ENCODE assay signal across 1 cellular context in genomic region chr14:88824314-88825077, GRCh38.
TF ChIP-seq lines count a peak whose summit lies in the region.

Gene TTC8 (plus strand): TSS chr14:88824651. CDS start chr14:88824708, 57 bp downstream.

TF ChIP-seq in K562, 482 proteins besides CTCF, POLR2A, EP300 and RAD21 (continued from another document):
- TF ChIP-seq THRAP3 (IDR thresholded peaks at IDR 0.05; ENCODE audit: borderline replicate concordance) = no peak
- TF ChIP-seq MBD1 (CRISPR knock-in tag; IDR thresholded peaks at IDR 0.05) = no peak
- no peak for TF ChIP-seq ZBTB12 (CRISPR knock-in tag; IDR thresholded peaks at IDR 0.05)
- TF ChIP-seq MLLT1 (IDR thresholded peaks at IDR 0.05) = no peak
- no peak for TF ChIP-seq ZNF644 (tag; IDR thresholded peaks at IDR 0.05; ENCODE audit: low read depth)
- TF ChIP-seq IRF2 (CRISPR knock-in tag; IDR thresholded peaks at IDR 0.05) = no peak
- TF ChIP-seq MTF1 (CRISPR knock-in tag; IDR thresholded peaks at IDR 0.05; ENCODE audit: borderline replicate concordance) = no peak
- peak; percentile 43; the same call in 1 of the 2 replicates for TF ChIP-seq SP1 (CRISPR knock-in tag; IDR thresholded peaks at IDR 0.05)
- no peak; a peak in 1 of 3 replicates for TF ChIP-seq CBX3 (IDR thresholded peaks at IDR 0.05; ENCODE audit: borderline replicate concordance in 1 of 2, low read length in 2 of 2)
- no peak for TF ChIP-seq ATF1 (CRISPR knock-in tag; IDR thresholded peaks at IDR 0.05)
- peak; percentile 73 for TF ChIP-seq ATF1 (tag; IDR thresholded peaks at IDR 0.05)
- TF ChIP-seq VEZF1 (CRISPR knock-in tag; IDR thresholded peaks at IDR 0.05) = peak; percentile 84
- no peak for TF ChIP-seq NFATC3 (IDR thresholded peaks at IDR 0.05)
- TF ChIP-seq CCAR2 (IDR thresholded peaks at IDR 0.05; ENCODE audit: low read depth, low read length) = no peak
- no peak for TF ChIP-seq STAT5A (IDR thresholded peaks at IDR 0.05; ENCODE audit: borderline replicate concordance, low read length)
- peak; percentile 95 for TF ChIP-seq ZFX (CRISPR knock-in tag; IDR thresholded peaks at IDR 0.05)
- no peak for TF ChIP-seq BRD9 (IDR thresholded peaks at IDR 0.05; ENCODE audit: low read depth, partially characterized antibody)
- TF ChIP-seq MEF2D (tag; conservative IDR thresholded peaks at IDR 0.05; ENCODE audit: low read depth) = no peak
- no peak for TF ChIP-seq ZNF280B (CRISPR knock-in tag; IDR thresholded peaks at IDR 0.05)
- no peak for TF ChIP-seq ZNF780A (CRISPR knock-in tag; IDR thresholded peaks at IDR 0.05)
